In the genomic region with DNA sequence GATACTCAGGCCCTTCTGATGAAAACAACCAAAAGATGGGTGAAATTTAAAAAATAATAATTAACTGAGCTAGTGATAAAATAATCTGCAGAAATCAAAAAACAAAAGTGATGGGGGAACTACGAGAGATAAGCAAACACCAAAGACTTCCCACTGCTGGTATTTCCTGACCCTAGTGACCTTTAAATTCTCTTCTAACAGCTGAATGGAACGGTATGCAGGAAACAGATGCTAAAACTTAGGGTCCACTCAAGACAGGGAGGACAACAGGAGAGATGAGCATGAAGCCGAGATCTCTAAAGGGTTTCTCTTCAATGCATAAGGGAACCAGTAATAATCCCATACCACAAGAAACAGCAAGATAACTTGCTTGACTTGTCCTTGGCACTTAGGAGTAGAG, we compare ENCODE assay signal across 1 cellular context.
TF ChIP-seq lines count a peak whose summit lies in the region.

No MANE protein-coding gene starts in this region.

TF ChIP-seq in GM23338, 12 proteins besides CTCF, POLR2A, EP300 and RAD21:
- TF ChIP-seq, protein P1, sequence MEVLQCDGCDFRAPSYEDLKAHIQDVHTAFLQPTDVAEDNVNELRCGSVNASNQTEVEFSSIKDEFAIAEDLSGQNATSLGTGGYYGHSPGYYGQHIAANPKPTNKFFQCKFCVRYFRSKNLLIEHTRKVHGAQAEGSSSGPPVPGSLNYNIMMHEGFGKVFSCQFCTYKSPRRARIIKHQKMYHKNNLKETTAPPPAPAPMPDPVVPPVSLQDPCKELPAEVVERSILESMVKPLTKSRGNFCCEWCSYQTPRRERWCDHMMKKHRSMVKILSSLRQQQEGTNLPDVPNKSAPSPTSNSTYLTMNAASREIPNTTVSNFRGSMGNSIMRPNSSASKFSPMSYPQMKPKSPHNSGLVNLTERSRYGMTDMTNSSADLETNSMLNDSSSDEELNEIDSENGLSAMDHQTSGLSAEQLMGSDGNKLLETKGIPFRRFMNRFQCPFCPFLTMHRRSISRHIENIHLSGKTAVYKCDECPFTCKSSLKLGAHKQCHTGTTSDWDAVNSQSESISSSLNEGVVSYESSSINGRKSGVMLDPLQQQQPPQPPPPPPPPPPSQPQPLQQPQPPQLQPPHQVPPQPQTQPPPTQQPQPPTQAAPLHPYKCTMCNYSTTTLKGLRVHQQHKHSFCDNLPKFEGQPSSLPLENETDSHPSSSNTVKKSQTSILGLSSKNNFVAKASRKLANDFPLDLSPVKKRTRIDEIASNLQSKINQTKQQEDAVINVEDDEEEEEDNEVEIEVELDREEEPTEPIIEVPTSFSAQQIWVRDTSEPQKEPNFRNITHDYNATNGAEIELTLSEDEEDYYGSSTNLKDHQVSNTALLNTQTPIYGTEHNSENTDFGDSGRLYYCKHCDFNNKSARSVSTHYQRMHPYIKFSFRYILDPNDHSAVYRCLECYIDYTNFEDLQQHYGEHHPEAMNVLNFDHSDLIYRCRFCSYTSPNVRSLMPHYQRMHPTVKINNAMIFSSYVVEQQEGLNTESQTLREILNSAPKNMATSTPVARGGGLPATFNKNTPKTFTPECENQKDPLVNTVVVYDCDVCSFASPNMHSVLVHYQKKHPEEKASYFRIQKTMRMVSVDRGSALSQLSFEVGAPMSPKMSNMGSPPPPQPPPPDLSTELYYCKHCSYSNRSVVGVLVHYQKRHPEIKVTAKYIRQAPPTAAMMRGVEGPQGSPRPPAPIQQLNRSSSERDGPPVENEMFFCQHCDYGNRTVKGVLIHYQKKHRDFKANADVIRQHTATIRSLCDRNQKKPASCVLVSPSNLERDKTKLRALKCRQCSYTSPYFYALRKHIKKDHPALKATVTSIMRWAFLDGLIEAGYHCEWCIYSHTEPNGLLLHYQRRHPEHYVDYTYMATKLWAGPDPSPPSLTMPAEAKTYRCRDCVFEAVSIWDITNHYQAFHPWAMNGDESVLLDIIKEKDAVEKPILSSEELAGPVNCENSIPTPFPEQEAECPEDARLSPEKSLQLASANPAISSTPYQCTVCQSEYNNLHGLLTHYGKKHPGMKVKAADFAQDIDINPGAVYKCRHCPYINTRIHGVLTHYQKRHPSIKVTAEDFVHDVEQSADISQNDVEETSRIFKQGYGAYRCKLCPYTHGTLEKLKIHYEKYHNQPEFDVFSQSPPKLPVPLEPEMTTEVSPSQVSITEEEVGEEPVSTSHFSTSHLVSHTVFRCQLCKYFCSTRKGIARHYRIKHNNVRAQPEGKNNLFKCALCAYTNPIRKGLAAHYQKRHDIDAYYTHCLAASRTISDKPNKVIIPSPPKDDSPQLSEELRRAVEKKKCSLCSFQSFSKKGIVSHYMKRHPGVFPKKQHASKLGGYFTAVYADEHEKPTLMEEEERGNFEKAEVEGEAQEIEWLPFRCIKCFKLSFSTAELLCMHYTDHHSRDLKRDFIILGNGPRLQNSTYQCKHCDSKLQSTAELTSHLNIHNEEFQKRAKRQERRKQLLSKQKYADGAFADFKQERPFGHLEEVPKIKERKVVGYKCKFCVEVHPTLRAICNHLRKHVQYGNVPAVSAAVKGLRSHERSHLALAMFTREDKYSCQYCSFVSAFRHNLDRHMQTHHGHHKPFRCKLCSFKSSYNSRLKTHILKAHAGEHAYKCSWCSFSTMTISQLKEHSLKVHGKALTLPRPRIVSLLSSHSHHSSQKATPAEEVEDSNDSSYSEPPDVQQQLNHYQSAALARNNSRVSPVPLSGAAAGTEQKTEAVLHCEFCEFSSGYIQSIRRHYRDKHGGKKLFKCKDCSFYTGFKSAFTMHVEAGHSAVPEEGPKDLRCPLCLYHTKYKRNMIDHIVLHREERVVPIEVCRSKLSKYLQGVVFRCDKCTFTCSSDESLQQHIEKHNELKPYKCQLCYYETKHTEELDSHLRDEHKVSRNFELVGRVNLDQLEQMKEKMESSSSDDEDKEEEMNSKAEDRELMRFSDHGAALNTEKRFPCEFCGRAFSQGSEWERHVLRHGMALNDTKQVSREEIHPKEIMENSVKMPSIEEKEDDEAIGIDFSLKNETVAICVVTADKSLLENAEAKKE (CRISPR knock-in tag; IDR thresholded peaks at IDR 0.05), result no peak
- TF ChIP-seq NANOG (IDR thresholded peaks at IDR 0.05; ENCODE audit: borderline replicate concordance) (no peak), JUNB (IDR thresholded peaks at IDR 0.05; ENCODE audit: unreplicated experiment) (no peak), ZNF331 (CRISPR knock-in tag; IDR thresholded peaks at IDR 0.05; ENCODE audit: low read depth) (no peak), ZNF114 (CRISPR knock-in tag; IDR thresholded peaks at IDR 0.05) (no peak), EZH2 (IDR thresholded peaks at IDR 0.05; ENCODE audit: low read depth, unreplicated experiment) (no peak), STAT1 (IDR thresholded peaks at IDR 0.05; ENCODE audit: unreplicated experiment) (no peak), CREB1 (CRISPR knock-in tag; IDR thresholded peaks at IDR 0.05; ENCODE audit: low read depth) (no peak), POLR2AphosphoS5 (IDR thresholded peaks at IDR 0.05; ENCODE audit: low read depth) (no peak)
- TF ChIP-seq, protein P2, sequence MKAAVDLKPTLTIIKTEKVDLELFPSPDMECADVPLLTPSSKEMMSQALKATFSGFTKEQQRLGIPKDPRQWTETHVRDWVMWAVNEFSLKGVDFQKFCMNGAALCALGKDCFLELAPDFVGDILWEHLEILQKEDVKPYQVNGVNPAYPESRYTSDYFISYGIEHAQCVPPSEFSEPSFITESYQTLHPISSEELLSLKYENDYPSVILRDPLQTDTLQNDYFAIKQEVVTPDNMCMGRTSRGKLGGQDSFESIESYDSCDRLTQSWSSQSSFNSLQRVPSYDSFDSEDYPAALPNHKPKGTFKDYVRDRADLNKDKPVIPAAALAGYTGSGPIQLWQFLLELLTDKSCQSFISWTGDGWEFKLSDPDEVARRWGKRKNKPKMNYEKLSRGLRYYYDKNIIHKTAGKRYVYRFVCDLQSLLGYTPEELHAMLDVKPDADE (IDR thresholded peaks at IDR 0.05), result no peak
- TF ChIP-seq, protein P3, sequence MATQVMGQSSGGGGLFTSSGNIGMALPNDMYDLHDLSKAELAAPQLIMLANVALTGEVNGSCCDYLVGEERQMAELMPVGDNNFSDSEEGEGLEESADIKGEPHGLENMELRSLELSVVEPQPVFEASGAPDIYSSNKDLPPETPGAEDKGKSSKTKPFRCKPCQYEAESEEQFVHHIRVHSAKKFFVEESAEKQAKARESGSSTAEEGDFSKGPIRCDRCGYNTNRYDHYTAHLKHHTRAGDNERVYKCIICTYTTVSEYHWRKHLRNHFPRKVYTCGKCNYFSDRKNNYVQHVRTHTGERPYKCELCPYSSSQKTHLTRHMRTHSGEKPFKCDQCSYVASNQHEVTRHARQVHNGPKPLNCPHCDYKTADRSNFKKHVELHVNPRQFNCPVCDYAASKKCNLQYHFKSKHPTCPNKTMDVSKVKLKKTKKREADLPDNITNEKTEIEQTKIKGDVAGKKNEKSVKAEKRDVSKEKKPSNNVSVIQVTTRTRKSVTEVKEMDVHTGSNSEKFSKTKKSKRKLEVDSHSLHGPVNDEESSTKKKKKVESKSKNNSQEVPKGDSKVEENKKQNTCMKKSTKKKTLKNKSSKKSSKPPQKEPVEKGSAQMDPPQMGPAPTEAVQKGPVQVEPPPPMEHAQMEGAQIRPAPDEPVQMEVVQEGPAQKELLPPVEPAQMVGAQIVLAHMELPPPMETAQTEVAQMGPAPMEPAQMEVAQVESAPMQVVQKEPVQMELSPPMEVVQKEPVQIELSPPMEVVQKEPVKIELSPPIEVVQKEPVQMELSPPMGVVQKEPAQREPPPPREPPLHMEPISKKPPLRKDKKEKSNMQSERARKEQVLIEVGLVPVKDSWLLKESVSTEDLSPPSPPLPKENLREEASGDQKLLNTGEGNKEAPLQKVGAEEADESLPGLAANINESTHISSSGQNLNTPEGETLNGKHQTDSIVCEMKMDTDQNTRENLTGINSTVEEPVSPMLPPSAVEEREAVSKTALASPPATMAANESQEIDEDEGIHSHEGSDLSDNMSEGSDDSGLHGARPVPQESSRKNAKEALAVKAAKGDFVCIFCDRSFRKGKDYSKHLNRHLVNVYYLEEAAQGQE (IDR thresholded peaks at IDR 0.05; ENCODE audit: unreplicated experiment), result no peak
TF ChIP-seq in GM23338: peak in this region for 0.
